1 cellular context compared by ENCODE assay signal in the genomic region with DNA sequence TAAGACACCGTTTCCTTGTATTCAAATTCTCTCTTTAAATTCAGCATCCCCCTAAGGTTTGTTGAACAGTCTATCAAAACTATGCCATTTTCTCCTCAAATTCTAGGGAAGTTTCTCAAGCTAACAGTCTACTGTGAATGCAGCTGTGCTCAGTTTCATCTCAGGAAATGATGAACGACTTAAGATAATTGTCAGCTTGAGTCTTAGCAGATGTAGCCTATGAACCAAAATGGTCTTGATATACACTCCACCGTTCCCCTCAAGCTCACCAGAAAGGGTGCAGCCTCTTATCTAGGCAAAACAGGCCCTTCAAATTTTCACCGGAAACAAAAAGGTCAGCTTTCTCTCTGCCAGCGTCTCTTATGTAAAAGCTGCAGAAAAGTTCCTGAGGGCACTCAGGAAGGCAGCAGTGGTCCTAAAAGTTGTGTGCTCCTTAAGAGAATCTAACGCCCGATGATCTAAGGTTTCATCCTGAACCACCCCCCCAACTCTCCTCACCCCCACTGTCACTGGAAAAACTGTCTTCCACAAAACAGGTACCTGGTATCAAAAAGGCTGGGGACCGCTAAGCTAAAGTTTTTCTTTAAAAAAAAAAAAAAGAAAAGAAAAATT.
TF ChIP-seq lines count a peak whose summit lies in the region.

No MANE protein-coding gene starts in this region.

TF ChIP-seq in K562, 482 proteins besides CTCF, POLR2A, EP300 and RAD21 (continued from another document and continues in another):
- TF ChIP-seq REST (CRISPR knock-in tag; IDR thresholded peaks at IDR 0.05; ENCODE audit: low read depth) (no peak), WHSC1 (IDR thresholded peaks at IDR 0.05; ENCODE audit: low read length) (no peak), SMAD2 (IDR thresholded peaks at IDR 0.05; ENCODE audit: low read depth, low read length) (no peak), TCF7 (IDR thresholded peaks at IDR 0.05; ENCODE audit: borderline replicate concordance) (peak; percentile 29; the same call in 1 of the 2 replicates), ZFP30 (CRISPR knock-in tag; IDR thresholded peaks at IDR 0.05; ENCODE audit: borderline replicate concordance) (no peak), PHF20 (IDR thresholded peaks at IDR 0.05; ENCODE audit: partially characterized antibody) (no peak), ZC3H4 (CRISPR knock-in tag; IDR thresholded peaks at IDR 0.05; ENCODE audit: borderline replicate concordance) (no peak), ZNF586 (CRISPR knock-in tag; conservative IDR thresholded peaks at IDR 0.05) (no peak), STAT5A (IDR thresholded peaks at IDR 0.05; ENCODE audit: borderline replicate concordance, low read length) (peak; percentile 92), HCFC1 (IDR thresholded peaks at IDR 0.05; ENCODE audit: low read depth, low read length) (peak; percentile 8; the same call in 1 of the 2 replicates), PHB (CRISPR knock-in tag; IDR thresholded peaks at IDR 0.05) (no peak), GABPB2 (CRISPR knock-in tag; conservative IDR thresholded peaks at IDR 0.05) (no peak), ZNF696 (CRISPR knock-in tag; conservative IDR thresholded peaks at IDR 0.05) (no peak), ZNF717 (CRISPR knock-in tag; IDR thresholded peaks at IDR 0.05) (no peak), SMARCA5 (IDR thresholded peaks at IDR 0.05) (no peak), ZNF143 (CRISPR knock-in tag; IDR thresholded peaks at IDR 0.05) (no peak), HDAC2 (IDR thresholded peaks at IDR 0.05) (0 out of 2 replicates have a peak, but pooled peaks have one; percentile 48), ZNF408 (CRISPR knock-in tag; IDR thresholded peaks at IDR 0.05; ENCODE audit: low read depth) (no peak), BRF1 (IDR thresholded peaks at IDR 0.05; ENCODE audit: borderline replicate concordance, extremely low read depth, insufficient read length) (no peak), KDM2B (CRISPR knock-in tag; IDR thresholded peaks at IDR 0.05) (no peak), MXD1 (CRISPR knock-in tag; IDR thresholded peaks at IDR 0.05; ENCODE audit: borderline replicate concordance, poor library complexity, severe bottlenecking) (no peak), HMG20A (CRISPR knock-in tag; conservative IDR thresholded peaks at IDR 0.05) (no peak), PRPF4 (IDR thresholded peaks at IDR 0.05; ENCODE audit: insufficient read depth, low read depth, low read length, poor library complexity, severe bottlenecking) (no peak), RFX7 (CRISPR knock-in tag; IDR thresholded peaks at IDR 0.05) (no peak), MYC (IDR thresholded peaks at IDR 0.05; ENCODE audit: low read depth, low read length) (no peak; the same call in 1 of the 2 replicates), MYC (CRISPR knock-in tag; IDR thresholded peaks at IDR 0.05; ENCODE audit: borderline replicate concordance, low read depth) (no peak), ARNT (IDR thresholded peaks at IDR 0.05) (peak; percentile 87 to 91), FOXK2 (conservative IDR thresholded peaks at IDR 0.05 in 1 of 2, IDR thresholded peaks at IDR 0.05 in 1 of 2; ENCODE audit: low read depth in 2 of 2) (no peak), SP1 (CRISPR knock-in tag; IDR thresholded peaks at IDR 0.05) (no peak), ZNF699 (CRISPR knock-in tag; IDR thresholded peaks at IDR 0.05; ENCODE audit: insufficient replicate concordance) (no peak), PYGO2 (tag; IDR thresholded peaks at IDR 0.05) (no peak), NEUROD1 (IDR thresholded peaks at IDR 0.05; ENCODE audit: borderline replicate concordance, low read depth, low read length, partially characterized antibody) (peak; percentile 67), AFF1 (IDR thresholded peaks at IDR 0.05; ENCODE audit: low read depth in 1 of 2, partially characterized antibody in 2 of 2) (peak in 1 of 2 experiments; percentile 27), XRCC3 (IDR thresholded peaks at IDR 0.05) (no peak), FOXP1 (CRISPR knock-in tag; IDR thresholded peaks at IDR 0.05) (peak; percentile 44; the same call in 1 of the 2 replicates), ZBTB17 (CRISPR knock-in tag; IDR thresholded peaks at IDR 0.05) (no peak), TRIM28 (IDR thresholded peaks at IDR 0.05) (no peak), ZNF644 (tag; IDR thresholded peaks at IDR 0.05; ENCODE audit: low read depth) (peak; percentile 65), HDGF (IDR thresholded peaks at IDR 0.05) (no peak), BMI1 (IDR thresholded peaks at IDR 0.05; ENCODE audit: low read length) (no peak), ZBTB5 (IDR thresholded peaks at IDR 0.05) (no peak), TOE1 (IDR thresholded peaks at IDR 0.05; ENCODE audit: borderline replicate concordance) (peak; percentile 47; the same call in 1 of the 2 replicates), TOE1 (CRISPR knock-in tag; IDR thresholded peaks at IDR 0.05; ENCODE audit: borderline replicate concordance, low read depth) (no peak), SP2 (IDR thresholded peaks at IDR 0.05; ENCODE audit: extremely low read depth, low read depth, low read length, poor library complexity, severe bottlenecking) (no peak)
- TF ChIP-seq, protein P1, sequence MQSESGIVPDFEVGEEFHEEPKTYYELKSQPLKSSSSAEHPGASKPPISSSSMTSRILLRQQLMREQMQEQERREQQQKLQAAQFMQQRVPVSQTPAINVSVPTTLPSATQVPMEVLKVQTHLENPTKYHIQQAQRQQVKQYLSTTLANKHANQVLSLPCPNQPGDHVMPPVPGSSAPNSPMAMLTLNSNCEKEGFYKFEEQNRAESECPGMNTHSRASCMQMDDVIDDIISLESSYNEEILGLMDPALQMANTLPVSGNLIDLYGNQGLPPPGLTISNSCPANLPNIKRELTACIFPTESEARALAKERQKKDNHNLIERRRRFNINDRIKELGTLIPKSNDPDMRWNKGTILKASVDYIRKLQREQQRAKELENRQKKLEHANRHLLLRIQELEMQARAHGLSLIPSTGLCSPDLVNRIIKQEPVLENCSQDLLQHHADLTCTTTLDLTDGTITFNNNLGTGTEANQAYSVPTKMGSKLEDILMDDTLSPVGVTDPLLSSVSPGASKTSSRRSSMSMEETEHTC (IDR thresholded peaks at IDR 0.05) = no peak
- TF ChIP-seq, protein P2, sequence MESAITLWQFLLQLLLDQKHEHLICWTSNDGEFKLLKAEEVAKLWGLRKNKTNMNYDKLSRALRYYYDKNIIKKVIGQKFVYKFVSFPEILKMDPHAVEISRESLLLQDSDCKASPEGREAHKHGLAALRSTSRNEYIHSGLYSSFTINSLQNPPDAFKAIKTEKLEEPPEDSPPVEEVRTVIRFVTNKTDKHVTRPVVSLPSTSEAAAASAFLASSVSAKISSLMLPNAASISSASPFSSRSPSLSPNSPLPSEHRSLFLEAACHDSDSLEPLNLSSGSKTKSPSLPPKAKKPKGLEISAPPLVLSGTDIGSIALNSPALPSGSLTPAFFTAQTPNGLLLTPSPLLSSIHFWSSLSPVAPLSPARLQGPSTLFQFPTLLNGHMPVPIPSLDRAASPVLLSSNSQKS (CRISPR knock-in tag; IDR thresholded peaks at IDR 0.05) = no peak
- TF ChIP-seq, protein P3, sequence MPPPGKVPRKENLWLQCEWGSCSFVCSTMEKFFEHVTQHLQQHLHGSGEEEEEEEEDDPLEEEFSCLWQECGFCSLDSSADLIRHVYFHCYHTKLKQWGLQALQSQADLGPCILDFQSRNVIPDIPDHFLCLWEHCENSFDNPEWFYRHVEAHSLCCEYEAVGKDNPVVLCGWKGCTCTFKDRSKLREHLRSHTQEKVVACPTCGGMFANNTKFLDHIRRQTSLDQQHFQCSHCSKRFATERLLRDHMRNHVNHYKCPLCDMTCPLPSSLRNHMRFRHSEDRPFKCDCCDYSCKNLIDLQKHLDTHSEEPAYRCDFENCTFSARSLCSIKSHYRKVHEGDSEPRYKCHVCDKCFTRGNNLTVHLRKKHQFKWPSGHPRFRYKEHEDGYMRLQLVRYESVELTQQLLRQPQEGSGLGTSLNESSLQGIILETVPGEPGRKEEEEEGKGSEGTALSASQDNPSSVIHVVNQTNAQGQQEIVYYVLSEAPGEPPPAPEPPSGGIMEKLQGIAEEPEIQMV (tag; conservative IDR thresholded peaks at IDR 0.05; ENCODE audit: low read depth) = no peak; the same call in 1 of the 2 replicates
- TF ChIP-seq, protein P4, sequence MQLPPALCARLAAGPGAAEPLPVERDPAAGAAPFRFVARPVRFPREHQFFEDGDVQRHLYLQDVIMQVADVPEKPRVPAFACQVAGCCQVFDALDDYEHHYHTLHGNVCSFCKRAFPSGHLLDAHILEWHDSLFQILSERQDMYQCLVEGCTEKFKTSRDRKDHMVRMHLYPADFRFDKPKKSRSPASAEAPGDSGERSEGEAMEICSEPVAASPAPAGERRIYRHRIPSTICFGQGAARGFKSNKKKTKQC (CRISPR knock-in tag; IDR thresholded peaks at IDR 0.05) = no peak
- TF ChIP-seq, protein P5, sequence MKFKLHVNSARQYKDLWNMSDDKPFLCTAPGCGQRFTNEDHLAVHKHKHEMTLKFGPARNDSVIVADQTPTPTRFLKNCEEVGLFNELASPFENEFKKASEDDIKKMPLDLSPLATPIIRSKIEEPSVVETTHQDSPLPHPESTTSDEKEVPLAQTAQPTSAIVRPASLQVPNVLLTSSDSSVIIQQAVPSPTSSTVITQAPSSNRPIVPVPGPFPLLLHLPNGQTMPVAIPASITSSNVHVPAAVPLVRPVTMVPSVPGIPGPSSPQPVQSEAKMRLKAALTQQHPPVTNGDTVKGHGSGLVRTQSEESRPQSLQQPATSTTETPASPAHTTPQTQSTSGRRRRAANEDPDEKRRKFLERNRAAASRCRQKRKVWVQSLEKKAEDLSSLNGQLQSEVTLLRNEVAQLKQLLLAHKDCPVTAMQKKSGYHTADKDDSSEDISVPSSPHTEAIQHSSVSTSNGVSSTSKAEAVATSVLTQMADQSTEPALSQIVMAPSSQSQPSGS (CRISPR knock-in tag; IDR thresholded peaks at IDR 0.05) = no peak
